ENCODE assay signal across 23 cellular contexts in the genomic region with DNA sequence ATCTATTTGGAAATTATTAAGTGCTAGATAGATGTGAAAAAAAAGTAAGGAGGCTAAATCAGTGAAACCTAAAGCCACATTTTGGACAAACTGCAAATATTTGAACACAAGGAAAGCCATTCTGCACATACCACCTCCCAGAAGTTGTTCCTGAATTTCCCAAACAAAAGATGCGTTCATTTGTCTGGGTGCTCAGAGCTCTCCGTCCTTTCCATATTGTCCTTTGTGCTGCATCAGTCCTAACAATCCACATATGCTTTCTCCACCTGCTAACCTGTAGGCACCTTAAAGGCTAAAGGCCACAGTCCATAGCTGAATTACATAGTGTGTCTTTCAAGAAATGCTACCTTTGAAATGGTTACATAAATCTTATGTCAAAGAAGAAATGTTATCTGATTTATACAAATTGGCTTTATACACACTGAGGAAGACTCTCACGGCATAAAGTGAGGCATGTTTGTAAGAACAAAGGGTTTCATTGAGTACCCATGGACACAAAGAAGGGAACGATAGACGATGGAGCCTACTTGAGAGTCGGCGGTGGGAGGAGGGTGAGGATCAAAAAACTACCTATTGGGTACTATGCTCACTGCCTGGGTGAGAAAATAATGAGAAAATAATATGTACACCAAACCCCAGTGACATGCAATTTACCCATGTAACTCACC.
DNase-seq lines count a peak whose midpoint lies in the region; ATAC-seq, FAIRE-seq and TF ChIP-seq lines count a peak whose summit lies in the region.
"Had no signal": no experiment of that assay in that cellular context is flagged by ENCODE, and none has a peak within 500 bp of the region (broad histone marks: within the 10 kb centered on the region; RNA-seq: fewer than 3 reads in every experiment).

No MANE protein-coding gene starts in this region.

- in situ Hi-C loops in HepG2 (cut with HindIII; ENCODE audit: extremely low pct_ligation_motif_present, low pct_unique_long_range_greater_than_20kb): no loop called here

- no peaks in the 10 kb centered on the region for H3K9me3 ChIP-seq in heart right ventricle
- H3K9me3 ChIP-seq in HepG2 (ENCODE audit: low read length): no peaks in the 10 kb centered on the region
- no peaks in the 10 kb centered on the region for H3K9me3 ChIP-seq in vagina

- H3K9ac ChIP-seq in HepG2 (ENCODE audit: insufficient read depth, low read depth, low read length) (no peak overlapping the region), rectal smooth muscle tissue (ENCODE audit: low read length) (no peak overlapping the region)
- H3K9ac ChIP-seq: GM23248 had no signal

- H2AFZ ChIP-seq in HepG2 (ENCODE audit: low read length): no peak overlapping the region
- H2AFZ ChIP-seq: GM23248 had no signal

- CTCF ChIA-PET in HepG2 (lab: Yijun Ruan, JAX; ENCODE audit: low intra/inter-chr PET ratio, low total read pairs): no interaction called here

- no peaks in the 10 kb centered on the region for H3K79me2 ChIP-seq in HepG2 (ENCODE audit: insufficient read depth, low read length)

- no TSS peak for BruUV-seq in HepG2 (replicated peaks; lab: Mats Ljungman, UMichigan)

- no peak overlapping the region for H3K4me2 ChIP-seq in HepG2 (ENCODE audit: low read depth, low read length)

- WGBS in heart right ventricle, 2 donors: 75 to 82% methylated on average over 7 of the region's 7 CpGs
- WGBS in HepG2 (ENCODE audit: low lambda C conversion rate): 76% methylated on average over 7 of the region's 7 CpGs

- H3K4me3 ChIP-seq in heart right ventricle (no peak overlapping the region), HepG2 (replicated peaks in 1 of 3; ENCODE audit: insufficient read depth in 1 of 3, low read depth in 2 of 3, low read length in 3 of 3) (no peak overlapping the region), rectal smooth muscle tissue (ENCODE audit: low read length) (no peak overlapping the region), vagina (no peak overlapping the region)
- H3K4me3 ChIP-seq: GM23248 had no signal

- POLR2A ChIA-PET in HepG2 (lab: Yijun Ruan, JAX): interaction anchor here (0.8 to 1.6 kb wide), 3 partner anchors 9 to 33 kb away, joined by 4 to 6 read pairs (median 5); no protein-coding TSS in a partner anchor

- no peak for TF ChIP-seq POLR2A in HepG2 (IDR thresholded peaks at IDR 0.05; ENCODE audit: insufficient read depth in 1 of 2, low read depth in 2 of 2, low read length in 2 of 2)
- no peak for TF ChIP-seq POLR2A in vagina (IDR thresholded peaks at IDR 0.05)

- no peaks in the 10 kb centered on the region for H3K36me3 ChIP-seq in heart right ventricle
- H3K36me3 ChIP-seq in HepG2 (replicated peaks in 1 of 2; ENCODE audit: control insufficient read depth in 1 of 2, insufficient read depth in 2 of 2, low read length in 2 of 2): no peaks in the 10 kb centered on the region; a peak in 1 of 5 replicates
- H3K36me3 ChIP-seq in rectal smooth muscle tissue (ENCODE audit: control insufficient read depth, insufficient read depth, low read length): no peaks in the 10 kb centered on the region
- no peaks in the 10 kb centered on the region for H3K36me3 ChIP-seq in vagina

- TF ChIP-seq CTCF in heart right ventricle (IDR thresholded peaks at IDR 0.05) (no peak), HepG2 (CRISPR knock-in tag; IDR thresholded peaks at IDR 0.05) (no peak), vagina (IDR thresholded peaks at IDR 0.05) (no peak)

- intact Hi-C loops in heart right ventricle (cut with DNase I): no loop called here
- intact Hi-C loops in cardiac septum (cut with DNase I): no loop called here
- intact Hi-C loops in HepG2 (cut with micrococcal nuclease; ENCODE audit: unreplicated experiment): no loop called here
- intact Hi-C loops in vagina (cut with DNase I): no loop called here

- FAIRE-seq in HepG2 (lab: Jason Lieb, UNC): no peak
- FAIRE-seq: endothelial cell of umbilical vein, islet of Langerhans had no signal

- ATAC-seq in heart right ventricle (peak in 2 of 8 donors; percentile 6 to 48), HepG2 (peak; percentile 27; the same call in 2 of the 3 replicates), GM18861 (IDR thresholded peaks at IDR 0.05; ENCODE audit: unreplicated experiment) (no peak), HG03095 (IDR thresholded peaks at IDR 0.05; ENCODE audit: unreplicated experiment) (no peak)
- no peak for ATAC-seq in stimulated activated naive CD8-positive, alpha-beta T cell treated with anti-CD3 and anti-CD28 coated beads, Interleukin-15, Interleukin-2, amounts not matched to agents 100 U/mL and 50 U/mL, for 24 hours
- ATAC-seq: activated CD8-positive, alpha-beta T cell treated with anti-CD3 and anti-CD28 coated beads, Interleukin-2, amount 10 ng/mL, durations not matched to agents 7 days and 5 days; natural killer cell; Panc1 had no signal

- H4K20me1 ChIP-seq in HepG2 (ENCODE audit: insufficient read depth, low read length): no peaks in the 10 kb centered on the region

- DNase-seq in heart right ventricle (no peak), cardiac septum (ENCODE audit: low spot score) (no peak), HepG2 (ENCODE audit: low spot score) (peak; percentile 63), vagina (ENCODE audit: extremely low spot score in 2 of 2) (no peak)
- no peak for DNase-seq in stimulated activated naive CD8-positive, alpha-beta T cell treated with anti-CD3 and anti-CD28 coated beads, Interleukin-15, Interleukin-2, amounts not matched to agents 100 U/mL and 50 U/mL, for 24 hours
- DNase-seq: activated CD8-positive, alpha-beta T cell treated with anti-CD3 and anti-CD28 coated beads, Interleukin-2, amount 10 ng/mL, durations not matched to agents 7 days and 5 days; activated naive CD4-positive, alpha-beta T cell treated with anti-CD3 and anti-CD28 coated beads, Interleukin-2, amount 50 U/mL, for 16 hours; amniotic stem cell; CD4-positive, alpha-beta T cell; left ventricle myocardium superior; natural killer cell; NCI-H1436; NCI-H446; NCI-H748 treated with DMSO at 0.1 percent for 48 hours; SHP77 treated with DMSO at 0.1 percent for 48 hours; stimulated activated CD4-positive, alpha-beta T cell treated with anti-CD3 and anti-CD28 coated beads, Interleukin-1b, Interleukin-23, amount 100 ng/mL, for 48 hours had no signal

- H3K4me1 ChIP-seq in heart right ventricle (peaks cover 2 to 43% (median 27%) of the 10 kb centered on the region in 9 donors), HepG2 (ENCODE audit: insufficient read depth, low read length) (peaks cover 34% of the 10 kb centered on the region), rectal smooth muscle tissue (ENCODE audit: control insufficient read depth, insufficient read depth, low read length) (peaks cover 13% of the 10 kb centered on the region), vagina (no peaks in the 10 kb centered on the region)

- TF ChIP-seq RAD21 in HepG2 (CRISPR knock-in tag; IDR thresholded peaks at IDR 0.05): no peak

- TF ChIP-seq EP300 in HepG2 (IDR thresholded peaks at IDR 0.05; ENCODE audit: low read depth in 2 of 2, low read length in 2 of 2): no peak
- TF ChIP-seq EP300 in HepG2 (CRISPR knock-in tag; IDR thresholded peaks at IDR 0.05; ENCODE audit: borderline replicate concordance): no peak

- H3K27ac ChIP-seq in heart right ventricle (peak overlapping the region; percentile 7 to 87 (median 62)), HepG2 (ENCODE audit: extremely low read length, insufficient read depth, low read length) (peak overlapping the region; percentile 59), rectal smooth muscle tissue (ENCODE audit: low read depth, low read length) (peak overlapping the region; percentile 46), vagina (peak overlapping the region; percentile 22)
- H3K27ac ChIP-seq: GM23248 had no signal

- H3K27me3 ChIP-seq in heart right ventricle: no peaks in the 10 kb centered on the region
- no peaks in the 10 kb centered on the region for H3K27me3 ChIP-seq in HepG2 (ENCODE audit: control insufficient read depth in 1 of 2, insufficient read depth in 2 of 2, low read length in 2 of 2)
- H3K27me3 ChIP-seq in rectal smooth muscle tissue (ENCODE audit: control insufficient read depth, insufficient read depth, low read length): no peaks in the 10 kb centered on the region
- H3K27me3 ChIP-seq in vagina: no peaks in the 10 kb centered on the region

TF ChIP-seq in HepG2, 621 proteins besides CTCF, POLR2A, EP300 and RAD21:
- TF ChIP-seq HMG20A (CRISPR knock-in tag; IDR thresholded peaks at IDR 0.05; ENCODE audit: borderline replicate concordance): 0 out of 2 replicates have a peak, but pooled peaks have one; percentile 19
- TF ChIP-seq ZNF251 (CRISPR knock-in tag; IDR thresholded peaks at IDR 0.05): no peak
- no peak for TF ChIP-seq SOX13 (IDR thresholded peaks at IDR 0.05)
- TF ChIP-seq SOX13 (CRISPR knock-in tag; conservative IDR thresholded peaks at IDR 0.05 in 1 of 2, IDR thresholded peaks at IDR 0.05 in 1 of 2): peak in 1 of 2 experiments; percentile 89; a peak in 2 of 4 replicates
- peak; percentile 49; the same call in 1 of the 2 replicates for TF ChIP-seq SOX5 (CRISPR knock-in tag; IDR thresholded peaks at IDR 0.05; ENCODE audit: borderline replicate concordance)
- TF ChIP-seq SIN3B (IDR thresholded peaks at IDR 0.05; ENCODE audit: low read length): no peak
